8 cellular contexts compared by ENCODE assay signal in the genomic region with DNA sequence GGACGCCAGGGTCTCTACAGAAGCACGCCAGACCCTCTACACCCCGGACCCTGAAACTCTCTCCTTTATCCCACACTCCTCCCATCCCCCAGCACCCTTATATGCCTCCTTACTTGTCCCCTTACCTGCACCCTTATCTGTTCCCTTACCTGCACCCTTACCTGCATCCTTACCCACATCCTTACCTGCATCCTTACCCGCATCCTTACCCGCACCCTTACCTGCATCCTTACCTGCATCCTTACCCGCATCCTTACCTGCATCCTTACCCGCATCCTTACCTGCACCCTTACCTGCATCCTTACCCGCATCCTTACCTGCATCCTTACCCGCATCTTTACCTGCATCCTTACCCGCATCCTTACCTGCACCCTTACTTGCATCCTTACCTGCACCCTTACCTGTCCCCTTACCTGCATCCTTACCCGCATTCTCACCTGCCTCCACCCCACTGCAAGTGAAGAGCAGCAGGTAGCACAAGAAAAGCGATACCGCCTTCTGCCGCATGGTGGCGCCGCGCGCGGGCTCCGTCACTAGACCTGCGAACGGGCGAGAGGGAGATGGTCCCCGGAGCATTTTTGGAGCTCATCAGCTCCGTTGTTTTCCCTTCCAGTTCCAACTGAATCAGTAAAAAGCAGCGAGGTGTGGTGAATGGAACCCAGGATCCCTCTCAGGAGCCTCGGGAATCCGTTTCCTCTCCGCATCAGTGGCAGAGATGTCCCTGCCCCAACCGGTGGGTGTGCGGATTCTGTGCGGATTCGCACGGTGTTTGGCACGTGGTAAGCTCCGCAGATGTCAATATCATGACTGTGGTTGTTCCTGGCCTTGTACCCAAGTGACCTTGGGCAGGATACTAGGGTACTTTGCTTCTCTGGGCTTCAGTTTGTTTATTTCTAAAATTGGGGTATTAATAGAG. TPM values are rescaled to one million over a fixed set of nuclear protein-coding genes. Genes with fewer than 3 reads are reported as not detected.
DNase-seq lines count a peak whose midpoint lies in the region; ATAC-seq and TF ChIP-seq lines count a peak whose summit lies in the region.

No MANE protein-coding gene starts in this region.

- H3T11ph ChIP-seq in H9 (ENCODE audit: low read length): no peak overlapping the region

- H3K27ac Mint-ChIP-seq in H9 (no peak overlapping the region), naive B cell (peak overlapping the region in 4 of 6 donors; percentile 27 to 91 (median 65))

- no peaks in the 10 kb centered on the region for H3K36me3 ChIP-seq in BE2C

- H3K36me3 Mint-ChIP-seq in H9 (ENCODE audit: insufficient read depth in 1 of 3, low read depth in 3 of 3) (no peaks in the 10 kb centered on the region), naive B cell (peaks cover 0 to 6% of the 10 kb centered on the region in 2 donors)

- peaks cover 24% of the 10 kb centered on the region for H3K27me3 Mint-ChIP-seq in H9 (ENCODE audit: low read depth)
- no peaks in the 10 kb centered on the region for H3K27me3 Mint-ChIP-seq in naive B cell

- no peak overlapping the region for H3K18ac ChIP-seq in H9 (ENCODE audit: insufficient read length, low read depth, low read length)

- H3K9me3 ChIP-seq in BE2C (no peaks in the 10 kb centered on the region), H9 (ENCODE audit: control insufficient read depth, low read depth, low read length) (no peaks in the 10 kb centered on the region)

- peak overlapping the region; percentile 41 for H3K4me2 ChIP-seq in H9 (ENCODE audit: insufficient read depth, insufficient read length, low read length)

- H4K20me1 ChIP-seq in H9 (ENCODE audit: control insufficient read depth, insufficient read depth, insufficient read length): no peaks in the 10 kb centered on the region

- H3K23ac ChIP-seq in H9 (ENCODE audit: insufficient read length, low read depth, low read length): no peak overlapping the region

- H3K4me1 Mint-ChIP-seq in H9 (peaks cover 15 to 20% of the 10 kb centered on the region in 2 experiments), naive B cell (peaks cover 14 to 37% (median 22%) of the 10 kb centered on the region in 3 donors)

- H3K27ac ChIP-seq in H9 (ENCODE audit: insufficient read length, low read depth, low read length): no peak overlapping the region

- no peak overlapping the region for H3K56ac ChIP-seq in H9 (ENCODE audit: insufficient read length, low read depth, low read length)

- no peaks in the 10 kb centered on the region for H3K79me2 ChIP-seq in H9 (ENCODE audit: insufficient read depth, low read length)

- H3K9me3 Mint-ChIP-seq in H9 (no peaks in the 10 kb centered on the region), naive B cell (no peaks in the 10 kb centered on the region)

- no CpG with 5 or more reads among the region's 36 CpGs for WGBS in H9 (ENCODE audit: extremely low coverage, insufficient read length, low lambda C conversion rate)

- H3K4me1 ChIP-seq in BE2C: no peaks in the 10 kb centered on the region
- no peaks in the 10 kb centered on the region; the same call in 1 of the 2 replicates for H3K4me1 ChIP-seq in H9 (ENCODE audit: insufficient read depth, low read length)

- H3K9ac ChIP-seq in H9 (ENCODE audit: extremely low read depth, insufficient read length, low read length): peak overlapping the region; percentile 11

- H3K14ac ChIP-seq in H9 (ENCODE audit: insufficient read depth, low read length): peak overlapping the region; percentile 18; the same call in 1 of the 2 replicates

- TF ChIP-seq CTCF in BE2C (IDR thresholded peaks at IDR 0.05; ENCODE audit: low read depth, low read length): peak; percentile 45
- peak; percentile 95 for TF ChIP-seq CTCF in H9 (conservative IDR thresholded peaks at IDR 0.05)

- H3K27me3 ChIP-seq in BE2C (no peaks in the 10 kb centered on the region), H9 (ENCODE audit: insufficient read depth, low read length) (no peaks in the 10 kb centered on the region; the same call in 1 of the 2 replicates)

- no peak overlapping the region for H4K5ac ChIP-seq in H9 (ENCODE audit: insufficient read length, low read depth, low read length)

- no peak overlapping the region for H2BK120ac ChIP-seq in H9 (ENCODE audit: low read depth, low read length, poor library complexity, severe bottlenecking)

- H2BK15ac ChIP-seq in H9 (ENCODE audit: low read depth, low read length): no peak overlapping the region

- H3K4me3 Mint-ChIP-seq in H9 (peak overlapping the region; percentile 19 to 53; a peak in 3 of 5 replicates), naive B cell (peak overlapping the region; percentile 61 to 88 (median 85))

- H3K79me1 ChIP-seq in H9 (ENCODE audit: insufficient read depth, low read depth, low read length, poor library complexity, severe bottlenecking): no peaks in the 10 kb centered on the region

- no peak overlapping the region for H4K8ac ChIP-seq in H9 (replicated peaks; ENCODE audit: insufficient read length, low read depth, low read length)

- no peak overlapping the region for H4K91ac ChIP-seq in H9 (ENCODE audit: insufficient read length, low read depth, low read length)

- peaks cover 10% of the 10 kb centered on the region for H3K23me2 ChIP-seq in H9 (ENCODE audit: insufficient read length, low read depth, low read length, poor library complexity, severe bottlenecking)

- H2AK5ac ChIP-seq in H9 (ENCODE audit: insufficient read length, low read length): no peak overlapping the region

- H2BK5ac ChIP-seq in H9 (ENCODE audit: insufficient read length, low read length): no peak overlapping the region

- DNase-seq in BE2C: peak; percentile 68
- peak; percentile 88 for DNase-seq in H9
- DNase-seq in NOMO-1 treated with DMSO at 0.1 percent for 48 hours (lab: John Stamatoyannopoulos, UW; ENCODE audit: unreplicated experiment): peak; percentile 35
- peak; percentile 89 for DNase-seq in activated T-cell treated with anti-CD3 and anti-CD28 coated beads for 1 hour (ENCODE audit: low read depth)
- peak; percentile 79 for DNase-seq in naive B cell
- DNase-seq in stimulated activated CD8-positive, alpha-beta memory T cell treated with anti-CD3 and anti-CD28 coated beads, Interleukin-7, amount 100 ng/mL, for 48 hours (ENCODE audit: extremely low read depth in 1 of 2, low read depth in 1 of 2): peak; percentile 66 to 71

- H2AFZ ChIP-seq in H9 (ENCODE audit: low read length): peak overlapping the region; percentile 67

- H3K4ac ChIP-seq in H9 (ENCODE audit: low read depth, low read length): no peak overlapping the region

- ATAC-seq in esophagus mucosa (peak; percentile 57), naive B cell (ENCODE audit: low read depth in 2 of 2) (peak; percentile 50 to 53), HG02981 (IDR thresholded peaks at IDR 0.05; ENCODE audit: unreplicated experiment) (no peak)

- H3K4me3 ChIP-seq in BE2C (ENCODE audit: low read depth, low read length): peak overlapping the region; percentile 56

- no peak overlapping the region for H2BK20ac ChIP-seq in H9 (ENCODE audit: low read depth, low read length, poor library complexity, severe bottlenecking)

- H2BK12ac ChIP-seq in H9 (ENCODE audit: insufficient read length, low read depth, low read length): no peak overlapping the region

RNA-seq across cellular contexts. Expression of gene IFI6, which starts 2.9 kb away (rescaled TPM):
- 19.9 TPM for polyA plus RNA-seq in BE2C (2012; ENCODE audit: insufficient read depth, insufficient read length, low read depth)
- total RNA-seq in H9 (2021): 4.3 and 6.4 TPM in 2 replicates
- 20.5 TPM for total RNA-seq in esophagus mucosa
- 10 to 100 TPM; 27.6 to 65.1 (median 52.8) TPM for polyA plus RNA-seq in naive B cell (ENCODE audit: low read depth in 6 of 6)

RNA-seq across cellular contexts. Expression of gene FGR, which starts 34.1 kb away (rescaled TPM):
- polyA plus RNA-seq in BE2C (2012; ENCODE audit: insufficient read depth, insufficient read length, low read depth): not detected
- 0.15 TPM in 1 of 2 replicates, not detected in the other for total RNA-seq in H9 (2021)
- total RNA-seq in esophagus mucosa: 1.3 TPM
- 100 to 1,000 TPM; 106 to 197 (median 132) TPM for polyA plus RNA-seq in naive B cell (ENCODE audit: low read depth in 6 of 6)

RNA-seq across cellular contexts. Expression of gene FAM76A, which starts 56.7 kb away (rescaled TPM):
- polyA plus RNA-seq in BE2C (2012; ENCODE audit: insufficient read depth, insufficient read length, low read depth): 4.5 TPM
- total RNA-seq in H9 (2021) (10.6 and 12.3 TPM in 2 replicates), esophagus mucosa (11.8 TPM)
- polyA plus RNA-seq in naive B cell (ENCODE audit: low read depth in 6 of 6): 10 to 100 TPM in 4 of 6 donors, 1 to 10 TPM in 2; 4.3 to 13.4 (median 10.9) TPM

Comparison
In these comparisons a context has a peak if more than half of its experiments do, and no peak if none do; other contexts are left out.
1. DNase-seq: peak in every context shown above with its lines; median percentile 89 in activated T-cell treated with anti-CD3 and anti-CD28 coated beads for 1 hour; 88 in H9; 79 in naive B cell; 68 in stimulated activated CD8-positive, alpha-beta memory T cell treated with anti-CD3 and anti-CD28 coated beads, Interleukin-7, amount 100 ng/mL, for 48 hours; 68 in BE2C; 35 in NOMO-1 treated with DMSO at 0.1 percent for 48 hours.
2. H3K27ac Mint-ChIP-seq: peak in naive B cell (4 of 6); none in H9 (0 of 3).